In the genomic region with DNA sequence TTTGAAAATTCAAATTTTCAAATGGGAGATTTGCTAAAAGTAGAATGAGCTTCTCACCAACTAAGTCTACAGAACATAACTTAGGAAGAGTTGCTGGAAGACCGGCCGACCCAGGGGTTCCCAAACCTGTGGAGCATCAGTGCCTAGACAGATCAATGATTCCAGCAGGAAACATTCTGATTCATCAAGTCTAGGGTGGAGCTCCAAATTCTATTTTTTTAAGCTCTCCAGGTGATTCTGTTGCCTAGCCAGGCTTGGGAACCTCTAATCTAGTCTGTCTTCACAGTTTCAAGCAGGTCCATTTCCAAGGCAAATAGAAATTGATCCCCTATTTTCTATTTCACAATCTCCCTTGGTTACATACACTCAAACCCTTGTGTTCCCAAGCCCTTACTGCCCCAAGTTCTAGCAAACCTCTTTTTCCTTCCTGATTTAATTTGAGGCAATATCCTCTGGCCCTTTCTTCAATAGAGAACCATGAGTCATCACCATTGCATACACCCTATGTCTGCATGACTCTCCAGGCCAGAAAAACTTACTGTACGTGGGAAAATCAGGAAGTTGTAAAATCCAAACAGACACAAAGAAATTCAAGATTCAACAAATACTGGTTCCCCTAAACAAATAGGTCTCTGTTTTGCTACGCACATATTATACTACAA, we compare ENCODE assay signal across 1 cellular context.
TF ChIP-seq lines count a peak whose summit lies in the region.

No MANE protein-coding gene starts in this region.

TF ChIP-seq in GM23338, 12 proteins besides CTCF, POLR2A, EP300 and RAD21 (continued from another document):
- TF ChIP-seq, protein P1, sequence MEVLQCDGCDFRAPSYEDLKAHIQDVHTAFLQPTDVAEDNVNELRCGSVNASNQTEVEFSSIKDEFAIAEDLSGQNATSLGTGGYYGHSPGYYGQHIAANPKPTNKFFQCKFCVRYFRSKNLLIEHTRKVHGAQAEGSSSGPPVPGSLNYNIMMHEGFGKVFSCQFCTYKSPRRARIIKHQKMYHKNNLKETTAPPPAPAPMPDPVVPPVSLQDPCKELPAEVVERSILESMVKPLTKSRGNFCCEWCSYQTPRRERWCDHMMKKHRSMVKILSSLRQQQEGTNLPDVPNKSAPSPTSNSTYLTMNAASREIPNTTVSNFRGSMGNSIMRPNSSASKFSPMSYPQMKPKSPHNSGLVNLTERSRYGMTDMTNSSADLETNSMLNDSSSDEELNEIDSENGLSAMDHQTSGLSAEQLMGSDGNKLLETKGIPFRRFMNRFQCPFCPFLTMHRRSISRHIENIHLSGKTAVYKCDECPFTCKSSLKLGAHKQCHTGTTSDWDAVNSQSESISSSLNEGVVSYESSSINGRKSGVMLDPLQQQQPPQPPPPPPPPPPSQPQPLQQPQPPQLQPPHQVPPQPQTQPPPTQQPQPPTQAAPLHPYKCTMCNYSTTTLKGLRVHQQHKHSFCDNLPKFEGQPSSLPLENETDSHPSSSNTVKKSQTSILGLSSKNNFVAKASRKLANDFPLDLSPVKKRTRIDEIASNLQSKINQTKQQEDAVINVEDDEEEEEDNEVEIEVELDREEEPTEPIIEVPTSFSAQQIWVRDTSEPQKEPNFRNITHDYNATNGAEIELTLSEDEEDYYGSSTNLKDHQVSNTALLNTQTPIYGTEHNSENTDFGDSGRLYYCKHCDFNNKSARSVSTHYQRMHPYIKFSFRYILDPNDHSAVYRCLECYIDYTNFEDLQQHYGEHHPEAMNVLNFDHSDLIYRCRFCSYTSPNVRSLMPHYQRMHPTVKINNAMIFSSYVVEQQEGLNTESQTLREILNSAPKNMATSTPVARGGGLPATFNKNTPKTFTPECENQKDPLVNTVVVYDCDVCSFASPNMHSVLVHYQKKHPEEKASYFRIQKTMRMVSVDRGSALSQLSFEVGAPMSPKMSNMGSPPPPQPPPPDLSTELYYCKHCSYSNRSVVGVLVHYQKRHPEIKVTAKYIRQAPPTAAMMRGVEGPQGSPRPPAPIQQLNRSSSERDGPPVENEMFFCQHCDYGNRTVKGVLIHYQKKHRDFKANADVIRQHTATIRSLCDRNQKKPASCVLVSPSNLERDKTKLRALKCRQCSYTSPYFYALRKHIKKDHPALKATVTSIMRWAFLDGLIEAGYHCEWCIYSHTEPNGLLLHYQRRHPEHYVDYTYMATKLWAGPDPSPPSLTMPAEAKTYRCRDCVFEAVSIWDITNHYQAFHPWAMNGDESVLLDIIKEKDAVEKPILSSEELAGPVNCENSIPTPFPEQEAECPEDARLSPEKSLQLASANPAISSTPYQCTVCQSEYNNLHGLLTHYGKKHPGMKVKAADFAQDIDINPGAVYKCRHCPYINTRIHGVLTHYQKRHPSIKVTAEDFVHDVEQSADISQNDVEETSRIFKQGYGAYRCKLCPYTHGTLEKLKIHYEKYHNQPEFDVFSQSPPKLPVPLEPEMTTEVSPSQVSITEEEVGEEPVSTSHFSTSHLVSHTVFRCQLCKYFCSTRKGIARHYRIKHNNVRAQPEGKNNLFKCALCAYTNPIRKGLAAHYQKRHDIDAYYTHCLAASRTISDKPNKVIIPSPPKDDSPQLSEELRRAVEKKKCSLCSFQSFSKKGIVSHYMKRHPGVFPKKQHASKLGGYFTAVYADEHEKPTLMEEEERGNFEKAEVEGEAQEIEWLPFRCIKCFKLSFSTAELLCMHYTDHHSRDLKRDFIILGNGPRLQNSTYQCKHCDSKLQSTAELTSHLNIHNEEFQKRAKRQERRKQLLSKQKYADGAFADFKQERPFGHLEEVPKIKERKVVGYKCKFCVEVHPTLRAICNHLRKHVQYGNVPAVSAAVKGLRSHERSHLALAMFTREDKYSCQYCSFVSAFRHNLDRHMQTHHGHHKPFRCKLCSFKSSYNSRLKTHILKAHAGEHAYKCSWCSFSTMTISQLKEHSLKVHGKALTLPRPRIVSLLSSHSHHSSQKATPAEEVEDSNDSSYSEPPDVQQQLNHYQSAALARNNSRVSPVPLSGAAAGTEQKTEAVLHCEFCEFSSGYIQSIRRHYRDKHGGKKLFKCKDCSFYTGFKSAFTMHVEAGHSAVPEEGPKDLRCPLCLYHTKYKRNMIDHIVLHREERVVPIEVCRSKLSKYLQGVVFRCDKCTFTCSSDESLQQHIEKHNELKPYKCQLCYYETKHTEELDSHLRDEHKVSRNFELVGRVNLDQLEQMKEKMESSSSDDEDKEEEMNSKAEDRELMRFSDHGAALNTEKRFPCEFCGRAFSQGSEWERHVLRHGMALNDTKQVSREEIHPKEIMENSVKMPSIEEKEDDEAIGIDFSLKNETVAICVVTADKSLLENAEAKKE (CRISPR knock-in tag; IDR thresholded peaks at IDR 0.05) = no peak
- TF ChIP-seq STAT1 (IDR thresholded peaks at IDR 0.05; ENCODE audit: unreplicated experiment) (no peak), POLR2AphosphoS5 (IDR thresholded peaks at IDR 0.05; ENCODE audit: low read depth) (no peak), CREB1 (CRISPR knock-in tag; IDR thresholded peaks at IDR 0.05; ENCODE audit: low read depth) (no peak)
- TF ChIP-seq, protein P2, sequence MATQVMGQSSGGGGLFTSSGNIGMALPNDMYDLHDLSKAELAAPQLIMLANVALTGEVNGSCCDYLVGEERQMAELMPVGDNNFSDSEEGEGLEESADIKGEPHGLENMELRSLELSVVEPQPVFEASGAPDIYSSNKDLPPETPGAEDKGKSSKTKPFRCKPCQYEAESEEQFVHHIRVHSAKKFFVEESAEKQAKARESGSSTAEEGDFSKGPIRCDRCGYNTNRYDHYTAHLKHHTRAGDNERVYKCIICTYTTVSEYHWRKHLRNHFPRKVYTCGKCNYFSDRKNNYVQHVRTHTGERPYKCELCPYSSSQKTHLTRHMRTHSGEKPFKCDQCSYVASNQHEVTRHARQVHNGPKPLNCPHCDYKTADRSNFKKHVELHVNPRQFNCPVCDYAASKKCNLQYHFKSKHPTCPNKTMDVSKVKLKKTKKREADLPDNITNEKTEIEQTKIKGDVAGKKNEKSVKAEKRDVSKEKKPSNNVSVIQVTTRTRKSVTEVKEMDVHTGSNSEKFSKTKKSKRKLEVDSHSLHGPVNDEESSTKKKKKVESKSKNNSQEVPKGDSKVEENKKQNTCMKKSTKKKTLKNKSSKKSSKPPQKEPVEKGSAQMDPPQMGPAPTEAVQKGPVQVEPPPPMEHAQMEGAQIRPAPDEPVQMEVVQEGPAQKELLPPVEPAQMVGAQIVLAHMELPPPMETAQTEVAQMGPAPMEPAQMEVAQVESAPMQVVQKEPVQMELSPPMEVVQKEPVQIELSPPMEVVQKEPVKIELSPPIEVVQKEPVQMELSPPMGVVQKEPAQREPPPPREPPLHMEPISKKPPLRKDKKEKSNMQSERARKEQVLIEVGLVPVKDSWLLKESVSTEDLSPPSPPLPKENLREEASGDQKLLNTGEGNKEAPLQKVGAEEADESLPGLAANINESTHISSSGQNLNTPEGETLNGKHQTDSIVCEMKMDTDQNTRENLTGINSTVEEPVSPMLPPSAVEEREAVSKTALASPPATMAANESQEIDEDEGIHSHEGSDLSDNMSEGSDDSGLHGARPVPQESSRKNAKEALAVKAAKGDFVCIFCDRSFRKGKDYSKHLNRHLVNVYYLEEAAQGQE (IDR thresholded peaks at IDR 0.05; ENCODE audit: unreplicated experiment) = no peak
